23 cellular contexts compared by ENCODE assay signal in genomic region chr3:192929146-192929545, GRCh38. TPM values are rescaled to one million over a fixed set of nuclear protein-coding genes. Genes with fewer than 3 reads are reported as not detected.
DNase-seq lines count a peak whose midpoint lies in the region; ATAC-seq and TF ChIP-seq lines count a peak whose summit lies in the region.
"Had no signal": no experiment of that assay in that cellular context is flagged by ENCODE, and none has a peak within 500 bp of the region (broad histone marks: within the 10 kb centered on the region; RNA-seq: fewer than 3 reads in every experiment).

No MANE protein-coding gene starts in this region.

- H4K12ac ChIP-seq in trophoblast cell (ENCODE audit: low read depth, low read length) = no peak overlapping the region

- H4K8ac ChIP-seq in trophoblast cell (ENCODE audit: low read depth, low read length) = no peak overlapping the region

- no peak overlapping the region for H2BK12ac ChIP-seq in trophoblast cell (ENCODE audit: low read length)

- H3K18ac ChIP-seq in trophoblast cell (ENCODE audit: low read length) = no peak overlapping the region

- H3K36me3 ChIP-seq in trophoblast cell (ENCODE audit: control insufficient read depth in 1 of 2, insufficient read depth in 2 of 2, low read length in 2 of 2) = no peaks in the 10 kb centered on the region
- H3K36me3 ChIP-seq in heart left ventricle = no peaks in the 10 kb centered on the region
- H3K36me3 ChIP-seq: lower lobe of right lung, neutrophil, thyroid gland had no signal

- TF ChIP-seq POLR2A in heart left ventricle (IDR thresholded peaks at IDR 0.05) = no peak

- DNase-seq in GM03348 (ENCODE audit: low spot score) = peak; percentile 31
- DNase-seq in NCI-H226 = peak; percentile 43
- peak; percentile 7 for DNase-seq in fibroblast of gingiva (ENCODE audit: low read depth)
- DNase-seq in trophoblast cell = peak; percentile 56 to 62
- DNase-seq in heart left ventricle = no peak
- no peak for DNase-seq in SW 1271 (lab: John Stamatoyannopoulos, UW)
- DNase-seq: activated CD4-positive, CD25-positive, alpha-beta regulatory T cell treated with anti-CD3 and anti-CD28 coated beads, Interleukin-2, amount 50 U/mL, for 72 hours; activated naive CD4-positive, alpha-beta T cell treated with anti-CD3 and anti-CD28 coated beads, Interleukin-2, amount 10 ng/mL, durations not matched to agents 7 days and 5 days; activated T-cell treated with anti-CD3 and anti-CD28 coated beads, Interleukin-2, amount 50 U/mL, for 72 hours; DND-41; effector memory CD4-positive, alpha-beta T cell; Karpas-422; lower lobe of right lung; NCI-H1092; NCI-H2081 treated with DMSO at 0.1 percent for 48 hours; stimulated activated CD4-positive, alpha-beta T cell treated with anti-CD3 and anti-CD28 coated beads, Interleukin-2, amount 100 ng/mL, for 48 hours; stimulated activated naive CD4-positive, alpha-beta T cell treated with Interleukin-2 at 50 U/mL for 16 hours; T-helper 9 cell; thyroid gland had no signal

- H3K79me2 ChIP-seq in trophoblast cell (ENCODE audit: control insufficient read depth, insufficient read depth, low read length, poor library complexity) = no peaks in the 10 kb centered on the region

- H2BK5ac ChIP-seq in trophoblast cell (ENCODE audit: low read depth, low read length, poor library complexity) = no peak overlapping the region

- no peak overlapping the region for H4K91ac ChIP-seq in trophoblast cell (ENCODE audit: low read depth, low read length)

- no peak overlapping the region for H2AK5ac ChIP-seq in trophoblast cell (ENCODE audit: low read length)

- H2AFZ ChIP-seq in trophoblast cell (ENCODE audit: insufficient read depth, low read length, poor library complexity) = no peak overlapping the region

- intact Hi-C loops in heart left ventricle (cut with DNase I) = loop anchor here in 1 of 10 donors (10.0 kb wide), 1 partner anchor 106 kb away; no protein-coding TSS in a partner anchor

- H3K4me2 ChIP-seq in trophoblast cell (ENCODE audit: low read length) = no peak overlapping the region
- H3K4me2 ChIP-seq: smooth muscle cell had no signal

- no peak overlapping the region for H3K9ac ChIP-seq in trophoblast cell (ENCODE audit: low read length)

- H3K9me3 ChIP-seq in trophoblast cell (ENCODE audit: insufficient read depth, low read depth, low read length) = no peaks in the 10 kb centered on the region
- H3K9me3 ChIP-seq in heart left ventricle = no peaks in the 10 kb centered on the region
- H3K9me3 ChIP-seq: lower lobe of right lung, neutrophil, thyroid gland had no signal

- ATAC-seq in heart left ventricle = no peak
- no peak for ATAC-seq in GM21576 (IDR thresholded peaks at IDR 0.05; ENCODE audit: unreplicated experiment)
- ATAC-seq: activated T-cell treated with anti-CD3 and anti-CD28 coated beads, Interleukin-2, amount 50 U/mL, for 72 hours; SK-N-SH treated with all-trans-retinoic acid at 6 μM for 48 hours had no signal

- H3K27ac ChIP-seq in trophoblast cell (ENCODE audit: low read depth, low read length) (no peak overlapping the region), heart left ventricle (peak overlapping the region in 1 of 12 donors; percentile 61)
- H3K27ac ChIP-seq: lower lobe of right lung, neutrophil, thyroid gland had no signal

- H3K4me1 ChIP-seq in trophoblast cell (ENCODE audit: control insufficient read depth in 1 of 2, insufficient read depth in 2 of 2, low read length in 2 of 2) (no peaks in the 10 kb centered on the region), heart left ventricle (peaks cover 0 to 10% (median 0%) of the 10 kb centered on the region in 12 donors)
- H3K4me1 ChIP-seq: thyroid gland had no signal

- H3K23ac ChIP-seq in trophoblast cell (ENCODE audit: low read length) = no peak overlapping the region

- H3K79me1 ChIP-seq in trophoblast cell (ENCODE audit: low read length) = no peaks in the 10 kb centered on the region

- H3K14ac ChIP-seq in trophoblast cell (ENCODE audit: low read length) = no peak overlapping the region

- H3K4ac ChIP-seq in trophoblast cell (ENCODE audit: low read depth, low read length) = no peak overlapping the region

- no CpG with 5 or more reads among the region's 2 CpGs for WGBS in trophoblast cell (ENCODE audit: extremely low coverage, insufficient coverage, insufficient read length)
- 73 to 87% (median 78%) methylated on average over 2 of the region's 2 CpGs for WGBS in heart left ventricle, 4 donors

- no peak overlapping the region for H3K4me3 ChIP-seq in trophoblast cell (ENCODE audit: low read depth, low read length)
- H3K4me3 ChIP-seq in heart left ventricle = no peak overlapping the region
- H3K4me3 ChIP-seq: lower lobe of right lung, smooth muscle cell, thyroid gland had no signal

- no peak for TF ChIP-seq CTCF in heart left ventricle (IDR thresholded peaks at IDR 0.05)

- H3K27me3 ChIP-seq in trophoblast cell (ENCODE audit: insufficient read depth, low read length) (no peaks in the 10 kb centered on the region), heart left ventricle (no peaks in the 10 kb centered on the region)
- H3K27me3 ChIP-seq: neutrophil, thyroid gland had no signal

- no peak overlapping the region for H2BK120ac ChIP-seq in trophoblast cell (ENCODE audit: insufficient read depth, low read length, poor library complexity)

RNA-seq across cellular contexts. Expression of gene MB21D2, which starts 11.5 kb away (rescaled TPM):
- polyA plus RNA-seq in trophoblast cell (2013) = 9.3 and 9.7 TPM in 2 replicates
- total RNA-seq in heart left ventricle = 1 to 10 TPM; 2.3 to 5.0 (median 4.0) TPM
- 1 to 10 TPM in 1 of 2 donors, under 1 TPM in 1; 0.91 to 3.0 TPM for polyA plus RNA-seq in heart left ventricle

Comparison
In these comparisons a context has a peak if more than half of its experiments do, and no peak if none do; other contexts are left out.
1. DNase-seq: peak in GM03348 (single experiment), NCI-H226 (single experiment), fibroblast of gingiva (single experiment) and trophoblast cell (2 of 2); none in heart left ventricle (0 of 5) and SW 1271 (0 of 2).